Comparison of ENCODE assay signal across 9 cellular contexts in the genomic region with DNA sequence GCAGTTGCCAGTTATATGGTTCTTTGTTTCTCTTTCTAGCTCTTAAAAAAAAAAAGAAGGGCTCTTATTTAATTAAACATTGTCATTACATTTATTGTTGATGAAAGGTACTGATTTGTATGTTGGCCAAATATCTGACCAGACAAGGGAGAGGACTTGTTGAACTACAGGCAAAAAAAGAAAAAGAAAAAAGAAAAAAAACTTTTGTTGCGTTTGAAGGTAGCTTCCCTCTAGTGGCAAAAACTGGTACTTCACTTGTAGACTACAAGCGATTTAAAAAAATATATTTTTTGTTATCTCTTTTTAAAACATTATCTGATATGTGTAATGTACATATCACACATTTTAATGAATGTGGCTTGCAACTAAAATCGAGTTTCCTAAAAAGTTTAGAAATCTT.
DNase-seq lines count a peak whose midpoint lies in the region; ATAC-seq, FAIRE-seq and TF ChIP-seq lines count a peak whose summit lies in the region.
"Had no signal": no experiment of that assay in that cellular context is flagged by ENCODE, and none has a peak within 500 bp of the region (broad histone marks: within the 10 kb centered on the region; RNA-seq: fewer than 3 reads in every experiment).

No MANE protein-coding gene starts in this region.

- TF ChIP-seq CTCF in coronary artery (IDR thresholded peaks at IDR 0.05) (peak; percentile 31), neutrophil (IDR thresholded peaks at IDR 0.05) (peak; percentile 15)

- H3K27me3 ChIP-seq in neutrophil: no peaks in the 10 kb centered on the region

- no peak overlapping the region for H3K27ac ChIP-seq in coronary artery
- H3K27ac ChIP-seq in neutrophil: no peak overlapping the region

- no peak for ATAC-seq in activated CD4-positive, CD25-positive, alpha-beta regulatory T cell treated with anti-CD3 and anti-CD28 coated beads, Interleukin-2, amount 50 U/mL, for 24 hours

- no peaks in the 10 kb centered on the region for H3K9me3 ChIP-seq in neutrophil

- H3K4me1 ChIP-seq in neutrophil (ENCODE audit: control insufficient read depth in 1 of 2, insufficient read depth in 1 of 2, low read depth in 1 of 2, low read length in 1 of 2): no peaks in the 10 kb centered on the region

- H3K4me3 ChIP-seq in coronary artery (no peak overlapping the region), neutrophil (ENCODE audit: low read depth in 1 of 2, low read length in 1 of 2) (no peak overlapping the region)

- peak; percentile 86 for FAIRE-seq in G401.6 (lab: Jason Lieb, UNC)

- DNase-seq in NCI-H2029 (lab: John Stamatoyannopoulos, UW) (peak; percentile 0), coronary artery (ENCODE audit: low spot score) (no peak), NCI-H1105 treated with DMSO at 0.1 percent for 48 hours (lab: John Stamatoyannopoulos, UW) (no peak), DMS79 treated with DMSO at 0.1 percent for 48 hours (lab: John Stamatoyannopoulos, UW) (no peak)
- DNase-seq in central memory CD4-positive, alpha-beta T cell: no peak
- DNase-seq: activated naive CD8-positive, alpha-beta T cell treated with anti-CD3 and anti-CD28 coated beads, Interleukin-2, amount 10 ng/mL, durations not matched to agents 7 days and 5 days had no signal

- no peaks in the 10 kb centered on the region for H3K36me3 ChIP-seq in neutrophil
